ENCODE assay signal across 1 cellular context in the genomic region with DNA sequence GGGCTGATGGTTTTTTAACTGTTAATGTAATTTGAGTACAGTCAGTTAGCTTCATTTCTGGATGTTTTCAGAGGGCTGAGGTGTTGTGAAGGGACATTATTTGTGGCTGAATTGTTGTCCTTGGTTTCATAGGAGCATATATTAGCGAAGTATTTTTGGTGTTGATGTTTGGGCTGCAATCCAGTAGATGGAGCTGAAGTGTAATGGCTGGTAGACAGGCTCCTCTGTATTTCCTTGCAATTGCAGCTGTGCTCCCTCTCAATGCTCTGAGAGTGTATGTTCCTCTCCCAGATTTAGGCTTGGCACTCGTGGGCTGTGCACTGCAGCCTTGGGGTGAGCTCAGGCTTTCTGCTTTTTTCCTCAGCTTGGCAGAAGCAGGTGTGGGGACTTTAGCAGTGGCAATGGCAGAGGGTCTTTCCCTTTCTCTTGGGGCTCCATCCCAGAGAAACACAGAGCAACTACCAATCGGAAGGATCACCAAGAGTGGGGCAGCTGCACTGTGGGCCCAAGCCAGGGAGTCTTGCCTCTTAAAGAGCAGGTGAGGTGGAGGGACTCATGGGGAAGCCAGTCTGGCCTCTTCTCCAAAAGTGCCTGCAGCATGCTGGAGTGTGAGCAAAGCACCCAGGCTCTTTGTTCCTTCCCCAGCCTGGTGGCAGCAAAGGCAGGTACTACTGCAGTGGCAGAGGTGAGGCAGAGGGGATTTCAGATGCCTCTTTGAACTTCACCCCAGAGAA.
TF ChIP-seq lines count a peak whose summit lies in the region.

No MANE protein-coding gene starts in this region.

TF ChIP-seq in H1, 55 proteins besides CTCF, POLR2A, EP300 and RAD21 (continued from another document):
- TF ChIP-seq, protein P1, sequence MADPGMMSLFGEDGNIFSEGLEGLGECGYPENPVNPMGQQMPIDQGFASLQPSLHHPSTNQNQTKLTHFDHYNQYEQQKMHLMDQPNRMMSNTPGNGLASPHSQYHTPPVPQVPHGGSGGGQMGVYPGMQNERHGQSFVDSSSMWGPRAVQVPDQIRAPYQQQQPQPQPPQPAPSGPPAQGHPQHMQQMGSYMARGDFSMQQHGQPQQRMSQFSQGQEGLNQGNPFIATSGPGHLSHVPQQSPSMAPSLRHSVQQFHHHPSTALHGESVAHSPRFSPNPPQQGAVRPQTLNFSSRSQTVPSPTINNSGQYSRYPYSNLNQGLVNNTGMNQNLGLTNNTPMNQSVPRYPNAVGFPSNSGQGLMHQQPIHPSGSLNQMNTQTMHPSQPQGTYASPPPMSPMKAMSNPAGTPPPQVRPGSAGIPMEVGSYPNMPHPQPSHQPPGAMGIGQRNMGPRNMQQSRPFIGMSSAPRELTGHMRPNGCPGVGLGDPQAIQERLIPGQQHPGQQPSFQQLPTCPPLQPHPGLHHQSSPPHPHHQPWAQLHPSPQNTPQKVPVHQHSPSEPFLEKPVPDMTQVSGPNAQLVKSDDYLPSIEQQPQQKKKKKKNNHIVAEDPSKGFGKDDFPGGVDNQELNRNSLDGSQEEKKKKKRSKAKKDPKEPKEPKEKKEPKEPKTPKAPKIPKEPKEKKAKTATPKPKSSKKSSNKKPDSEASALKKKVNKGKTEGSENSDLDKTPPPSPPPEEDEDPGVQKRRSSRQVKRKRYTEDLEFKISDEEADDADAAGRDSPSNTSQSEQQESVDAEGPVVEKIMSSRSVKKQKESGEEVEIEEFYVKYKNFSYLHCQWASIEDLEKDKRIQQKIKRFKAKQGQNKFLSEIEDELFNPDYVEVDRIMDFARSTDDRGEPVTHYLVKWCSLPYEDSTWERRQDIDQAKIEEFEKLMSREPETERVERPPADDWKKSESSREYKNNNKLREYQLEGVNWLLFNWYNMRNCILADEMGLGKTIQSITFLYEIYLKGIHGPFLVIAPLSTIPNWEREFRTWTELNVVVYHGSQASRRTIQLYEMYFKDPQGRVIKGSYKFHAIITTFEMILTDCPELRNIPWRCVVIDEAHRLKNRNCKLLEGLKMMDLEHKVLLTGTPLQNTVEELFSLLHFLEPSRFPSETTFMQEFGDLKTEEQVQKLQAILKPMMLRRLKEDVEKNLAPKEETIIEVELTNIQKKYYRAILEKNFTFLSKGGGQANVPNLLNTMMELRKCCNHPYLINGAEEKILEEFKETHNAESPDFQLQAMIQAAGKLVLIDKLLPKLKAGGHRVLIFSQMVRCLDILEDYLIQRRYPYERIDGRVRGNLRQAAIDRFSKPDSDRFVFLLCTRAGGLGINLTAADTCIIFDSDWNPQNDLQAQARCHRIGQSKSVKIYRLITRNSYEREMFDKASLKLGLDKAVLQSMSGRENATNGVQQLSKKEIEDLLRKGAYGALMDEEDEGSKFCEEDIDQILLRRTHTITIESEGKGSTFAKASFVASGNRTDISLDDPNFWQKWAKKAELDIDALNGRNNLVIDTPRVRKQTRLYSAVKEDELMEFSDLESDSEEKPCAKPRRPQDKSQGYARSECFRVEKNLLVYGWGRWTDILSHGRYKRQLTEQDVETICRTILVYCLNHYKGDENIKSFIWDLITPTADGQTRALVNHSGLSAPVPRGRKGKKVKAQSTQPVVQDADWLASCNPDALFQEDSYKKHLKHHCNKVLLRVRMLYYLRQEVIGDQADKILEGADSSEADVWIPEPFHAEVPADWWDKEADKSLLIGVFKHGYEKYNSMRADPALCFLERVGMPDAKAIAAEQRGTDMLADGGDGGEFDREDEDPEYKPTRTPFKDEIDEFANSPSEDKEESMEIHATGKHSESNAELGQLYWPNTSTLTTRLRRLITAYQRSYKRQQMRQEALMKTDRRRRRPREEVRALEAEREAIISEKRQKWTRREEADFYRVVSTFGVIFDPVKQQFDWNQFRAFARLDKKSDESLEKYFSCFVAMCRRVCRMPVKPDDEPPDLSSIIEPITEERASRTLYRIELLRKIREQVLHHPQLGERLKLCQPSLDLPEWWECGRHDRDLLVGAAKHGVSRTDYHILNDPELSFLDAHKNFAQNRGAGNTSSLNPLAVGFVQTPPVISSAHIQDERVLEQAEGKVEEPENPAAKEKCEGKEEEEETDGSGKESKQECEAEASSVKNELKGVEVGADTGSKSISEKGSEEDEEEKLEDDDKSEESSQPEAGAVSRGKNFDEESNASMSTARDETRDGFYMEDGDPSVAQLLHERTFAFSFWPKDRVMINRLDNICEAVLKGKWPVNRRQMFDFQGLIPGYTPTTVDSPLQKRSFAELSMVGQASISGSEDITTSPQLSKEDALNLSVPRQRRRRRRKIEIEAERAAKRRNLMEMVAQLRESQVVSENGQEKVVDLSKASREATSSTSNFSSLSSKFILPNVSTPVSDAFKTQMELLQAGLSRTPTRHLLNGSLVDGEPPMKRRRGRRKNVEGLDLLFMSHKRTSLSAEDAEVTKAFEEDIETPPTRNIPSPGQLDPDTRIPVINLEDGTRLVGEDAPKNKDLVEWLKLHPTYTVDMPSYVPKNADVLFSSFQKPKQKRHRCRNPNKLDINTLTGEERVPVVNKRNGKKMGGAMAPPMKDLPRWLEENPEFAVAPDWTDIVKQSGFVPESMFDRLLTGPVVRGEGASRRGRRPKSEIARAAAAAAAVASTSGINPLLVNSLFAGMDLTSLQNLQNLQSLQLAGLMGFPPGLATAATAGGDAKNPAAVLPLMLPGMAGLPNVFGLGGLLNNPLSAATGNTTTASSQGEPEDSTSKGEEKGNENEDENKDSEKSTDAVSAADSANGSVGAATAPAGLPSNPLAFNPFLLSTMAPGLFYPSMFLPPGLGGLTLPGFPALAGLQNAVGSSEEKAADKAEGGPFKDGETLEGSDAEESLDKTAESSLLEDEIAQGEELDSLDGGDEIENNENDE (IDR thresholded peaks at IDR 0.05; ENCODE audit: insufficient replicate concordance, low read length), result no peak
- no peak for TF ChIP-seq PHF8 (conservative IDR thresholded peaks at IDR 0.05; ENCODE audit: low read depth, low read length)
- no peak for TF ChIP-seq SIRT6 (IDR thresholded peaks at IDR 0.05; ENCODE audit: low read length)
- TF ChIP-seq GABPA (IDR thresholded peaks at IDR 0.05; ENCODE audit: borderline replicate concordance, insufficient read depth, low read length), result no peak
- no peak for TF ChIP-seq RNF2 (IDR thresholded peaks at IDR 0.05; ENCODE audit: borderline replicate concordance, low read depth, low read length, missing control alignments, poor library complexity, severe bottlenecking)
- no peak for TF ChIP-seq KDM5A (IDR thresholded peaks at IDR 0.05; ENCODE audit: low read length)
- TF ChIP-seq MAFK (IDR thresholded peaks at IDR 0.05; ENCODE audit: low read depth, low read length), result no peak
- TF ChIP-seq EZH2 (IDR thresholded peaks at IDR 0.05; ENCODE audit: low read depth, low read length, severe bottlenecking), result no peak
- no peak for TF ChIP-seq KDM4A (IDR thresholded peaks at IDR 0.05; ENCODE audit: low read depth, low read length, severe bottlenecking)
- TF ChIP-seq SP4 (IDR thresholded peaks at IDR 0.05; ENCODE audit: low read length), result no peak
- TF ChIP-seq TCF12 (IDR thresholded peaks at IDR 0.05; ENCODE audit: low read depth, low read length), result no peak
- TF ChIP-seq POU5F1 (IDR thresholded peaks at IDR 0.05; ENCODE audit: low read depth, low read length), result no peak
TF ChIP-seq in H1: peak in this region for 0.
